Comparison of ENCODE assay signal across 8 cellular contexts in the genomic region with DNA sequence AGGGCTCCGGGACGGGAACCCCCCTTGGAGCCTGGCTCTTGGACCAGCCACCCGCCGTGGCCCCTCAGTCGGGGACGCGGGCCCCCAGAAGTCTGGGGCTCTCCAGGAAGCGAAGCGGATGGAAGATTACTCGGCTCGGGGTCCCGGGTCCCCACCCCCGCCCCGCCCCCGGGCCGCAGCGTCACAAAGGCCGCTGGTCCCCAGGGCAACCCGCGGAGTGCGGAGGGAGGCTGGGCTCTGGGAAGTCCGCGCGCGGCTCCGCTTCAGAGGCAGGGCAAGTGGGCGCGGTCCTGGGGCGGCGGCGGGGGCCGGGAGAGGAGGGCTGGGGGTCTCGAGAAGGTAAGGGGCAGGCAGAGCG. TPM values are rescaled to one million over a fixed set of nuclear protein-coding genes. Genes with fewer than 3 reads are reported as not detected.
A peak's percentile ranks its signal among the peaks of the same experiment; 100 is the strongest.
DNase-seq lines count a peak whose midpoint lies in the region; ATAC-seq and TF ChIP-seq lines count a peak whose summit lies in the region.

A gene with protein sequence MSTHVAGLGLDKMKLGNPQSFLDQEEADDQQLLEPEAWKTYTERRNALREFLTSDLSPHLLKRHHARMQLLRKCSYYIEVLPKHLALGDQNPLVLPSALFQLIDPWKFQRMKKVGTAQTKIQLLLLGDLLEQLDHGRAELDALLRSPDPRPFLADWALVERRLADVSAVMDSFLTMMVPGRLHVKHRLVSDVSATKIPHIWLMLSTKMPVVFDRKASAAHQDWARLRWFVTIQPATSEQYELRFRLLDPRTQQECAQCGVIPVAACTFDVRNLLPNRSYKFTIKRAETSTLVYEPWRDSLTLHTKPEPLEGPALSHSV (plus strand): TSS at position 227 of the 358 bp plus-strand sequence. CDS start 1,505 bp downstream, outside the sequence.

- TF ChIP-seq CTCF in GM13977 (IDR thresholded peaks at IDR 0.05; ENCODE audit: extremely low read depth, insufficient read depth, missing control alignments) = no peak
- TF ChIP-seq CTCF in endodermal cell (conservative IDR thresholded peaks at IDR 0.05) = no peak
- TF ChIP-seq CTCF in nephron (IDR thresholded peaks at IDR 0.05; ENCODE audit: unreplicated experiment in 3 of 3) = no peak

- H3K36me3 Mint-ChIP-seq in endodermal cell (ENCODE audit: low read depth) (peaks cover 3% of the 10 kb centered on the region), nephron (ENCODE audit: low read depth) (no peaks in the 10 kb centered on the region)

- DNase-seq in GM13977 (ENCODE audit: low spot score) = peak; percentile 68
- DNase-seq in UCSD-AML1 (lab: John Stamatoyannopoulos, UW; ENCODE audit: unreplicated experiment) = peak; percentile 52
- peak; percentile 89 for DNase-seq in endodermal cell
- no peak for DNase-seq in SJCRH30
- DNase-seq in DMS114 treated with DMSO at 0.1 percent for 48 hours (lab: John Stamatoyannopoulos, UW; ENCODE audit: unreplicated experiment) = no peak

- no peak within 1 kb of the TSS for H3K27ac Mint-ChIP-seq in endodermal cell
- H3K27ac Mint-ChIP-seq in nephron = no peak within 1 kb of the TSS

- H3K4me1 Mint-ChIP-seq in endodermal cell = no peaks in the 10 kb centered on the region
- H3K4me1 Mint-ChIP-seq in nephron = no peaks in the 10 kb centered on the region

- H3K27me3 ChIP-seq in endodermal cell (ENCODE audit: control insufficient read depth, insufficient read depth, low read length, poor library complexity, severe bottlenecking) = no peaks in the 10 kb centered on the region
- peaks cover 20% of the 10 kb centered on the region for H3K27me3 ChIP-seq in SJCRH30

- H3K4me1 ChIP-seq in endodermal cell (ENCODE audit: control insufficient read depth, insufficient read depth, low read length) (no peaks in the 10 kb centered on the region), SJCRH30 (peaks cover 8% of the 10 kb centered on the region; the same call in 1 of the 2 replicates)

- H3K27me3 Mint-ChIP-seq in endodermal cell (ENCODE audit: insufficient read depth) (no peaks in the 10 kb centered on the region), nephron (ENCODE audit: low read depth) (peaks cover 20% of the 10 kb centered on the region)

- H3K27ac ChIP-seq in endodermal cell (ENCODE audit: low read depth, low read length) (peak within 1 kb of the TSS; percentile 72), SJCRH30 (no peak within 1 kb of the TSS)

- peak within 1 kb of the TSS; percentile 63 for H3K4me3 Mint-ChIP-seq in endodermal cell
- peak within 1 kb of the TSS; percentile 47 to 76 (median 73) for H3K4me3 Mint-ChIP-seq in nephron

- WGBS in endodermal cell (ENCODE audit: insufficient coverage in 1 of 2, insufficient read length in 1 of 2), 2 experiments = 2 to 5% methylated on average over 19 to 34 of the region's 34 CpGs

- in situ Hi-C loops in GM13977 (cut with MboI; ENCODE audit: low pct_unique_long_range_greater_than_20kb, low sequenced_read_pairs, unreplicated experiment) = no loop called here

- no peaks in the 10 kb centered on the region for H3K9me3 Mint-ChIP-seq in endodermal cell
- H3K9me3 Mint-ChIP-seq in nephron = no peaks in the 10 kb centered on the region

- H3K36me3 ChIP-seq in endodermal cell (ENCODE audit: control insufficient read depth, insufficient read depth, low read length) (peaks cover 3% of the 10 kb centered on the region), SJCRH30 (no peaks in the 10 kb centered on the region)

- peak; percentile 18 for ATAC-seq in HG03108 (IDR thresholded peaks at IDR 0.05; ENCODE audit: unreplicated experiment)
- ATAC-seq in HG02885 (IDR thresholded peaks at IDR 0.05; ENCODE audit: poor library complexity, unreplicated experiment) = no peak

- H3K9ac ChIP-seq in endodermal cell (ENCODE audit: extremely low read depth, low read length, poor library complexity, severe bottlenecking) = peak within 1 kb of the TSS; percentile 34

- H3K9me3 ChIP-seq in endodermal cell (ENCODE audit: control insufficient read depth, low read length) (no peaks in the 10 kb centered on the region), SJCRH30 (replicated peaks) (no peaks in the 10 kb centered on the region)

- H3K4me3 ChIP-seq in endodermal cell (ENCODE audit: low read length) (peak within 1 kb of the TSS; percentile 77), SJCRH30 (no peak within 1 kb of the TSS)

RNA-seq across cellular contexts. Expression of the gene that starts here (rescaled TPM):
- total RNA-seq in endodermal cell = 1 to 10 TPM; 1.8 to 2.4 TPM
- 5.2 TPM for polyA plus RNA-seq in endodermal cell (2013, experiment 1 of 2)
- polyA plus RNA-seq in endodermal cell (2013, experiment 2 of 2) = 5.2 TPM
- 0.02 and 0.20 TPM in 2 replicates for total RNA-seq in SJCRH30 (2014; rRNA removed; shearing (Covaris generic))

Comparison
In these comparisons a context has a peak if more than half of its experiments do, and no peak if none do; other contexts are left out.
1. DNase-seq: peak in GM13977 (single experiment), UCSD-AML1 (single experiment) and endodermal cell (single experiment); none in SJCRH30 (0 of 2) and DMS114 treated with DMSO at 0.1 percent for 48 hours (single experiment).